ENCODE assay signal across 10 cellular contexts in the genomic region with DNA sequence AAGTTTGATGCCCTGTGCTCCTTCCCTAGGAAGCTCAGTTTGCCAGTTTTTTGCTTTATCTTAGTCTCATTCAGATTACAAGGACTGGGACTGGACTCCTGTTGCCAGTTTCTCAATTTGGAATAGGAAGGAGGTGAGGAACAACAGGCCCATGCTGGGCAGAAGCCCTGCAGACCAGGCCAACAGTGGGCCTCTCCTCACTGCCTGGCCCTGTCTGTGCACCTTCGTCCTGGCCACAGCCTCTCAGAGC. TPM values are rescaled to one million over a fixed set of nuclear protein-coding genes. Genes with fewer than 3 reads are reported as not detected.
DNase-seq lines count a peak whose midpoint lies in the region; ATAC-seq, FAIRE-seq and TF ChIP-seq lines count a peak whose summit lies in the region.
"Had no signal": no experiment of that assay in that cellular context is flagged by ENCODE, and none has a peak within 500 bp of the region (broad histone marks: within the 10 kb centered on the region; RNA-seq: fewer than 3 reads in every experiment).

No MANE protein-coding gene starts in this region.

- peak overlapping the region; percentile 1 for H3K9ac ChIP-seq in endothelial cell of umbilical vein (replicated peaks; ENCODE audit: extremely low read depth, insufficient read depth, low read length)

- H3K27me3 ChIP-seq in Peyer's patch (no peaks in the 10 kb centered on the region), endothelial cell of umbilical vein (ENCODE audit: control insufficient read depth in 2 of 2, insufficient read depth in 2 of 2, low read length in 2 of 2) (no peaks in the 10 kb centered on the region), prostate gland (replicated peaks; ENCODE audit: insufficient read depth) (no peaks in the 10 kb centered on the region)

- ATAC-seq in A549 (no peak), HG03457 (IDR thresholded peaks at IDR 0.05; ENCODE audit: unreplicated experiment) (no peak)

- CTCF ChIA-PET in A549 (lab: Yijun Ruan, JAX): interaction anchor here (0.6 to 1.9 kb wide), 9 partner anchors 10 to 132 kb away, joined by 3 to 14 read pairs (median 4); partner anchors contain the start of gene MED15
- CTCF ChIA-PET in endothelial cell of umbilical vein (lab: Charles Lee): interaction anchor here (0.5 to 3.8 kb wide), 6 partner anchors 13 to 113 kb away, joined by 3 to 14 read pairs (median 4); no protein-coding TSS in a partner anchor

- no peak overlapping the region for H3K4me3 ChIP-seq in A549
- no peak overlapping the region for H3K4me3 ChIP-seq in Peyer's patch
- no peak overlapping the region for H3K4me3 ChIP-seq in endothelial cell of umbilical vein (replicated peaks in 1 of 3; ENCODE audit: insufficient read depth in 1 of 3, low read depth in 1 of 3, low read length in 3 of 3)
- H3K4me3 ChIP-seq in prostate gland: no peak overlapping the region
- H3K4me3 ChIP-seq: SK-N-MC had no signal

- TF ChIP-seq EP300 in A549 (IDR thresholded peaks at IDR 0.05): no peak

- WGBS in A549 (ENCODE audit: missing lambda C conversion rate): no CpG with 5 or more reads among the region's 1 CpG
- WGBS in prostate gland: 8% methylated on average over 1 of the region's 1 CpG

- H3K9me1 ChIP-seq in endothelial cell of umbilical vein (replicated peaks; ENCODE audit: control insufficient read depth, extremely low read depth, insufficient read depth, low read length): no peaks in the 10 kb centered on the region

- TF ChIP-seq POLR2A in A549 (IDR thresholded peaks at IDR 0.05; ENCODE audit: low read length) (peak; percentile 42), Peyer's patch (IDR thresholded peaks at IDR 0.05) (peak in 1 of 2 donors; percentile 18), endothelial cell of umbilical vein (IDR thresholded peaks at IDR 0.05; ENCODE audit: low read depth, low read length) (no peak), prostate gland (IDR thresholded peaks at IDR 0.05) (no peak)

- DNase-seq in A549 (ENCODE audit: low read depth in 1 of 2, low spot score in 1 of 2) (no peak), Peyer's patch (no peak), endothelial cell of umbilical vein (ENCODE audit: low read depth, low spot score) (no peak), prostate gland (ENCODE audit: low spot score) (no peak), GM10266 (ENCODE audit: extremely low spot score) (no peak), NCI-H2227 treated with DMSO at 0.1 percent for 48 hours (lab: John Stamatoyannopoulos, UW) (no peak)
- DNase-seq in activated effector memory CD4-positive, alpha-beta T cell treated with Interleukin-2 at 50 U/mL for 16 hours: no peak
- DNase-seq: activated naive CD8-positive, alpha-beta T cell treated with anti-CD3 and anti-CD28 coated beads, Interleukin-2, amount 10 ng/mL, durations not matched to agents 7 days and 5 days had no signal

- TF ChIP-seq CTCF in A549 (IDR thresholded peaks at IDR 0.05) (no peak), Peyer's patch (IDR thresholded peaks at IDR 0.05) (no peak), endothelial cell of umbilical vein (IDR thresholded peaks at IDR 0.05; ENCODE audit: extremely low read depth in 1 of 2, insufficient read depth in 1 of 2, low read depth in 1 of 2, low read length in 2 of 2) (no peak), prostate gland (IDR thresholded peaks at IDR 0.05) (no peak), GM10266 (IDR thresholded peaks at IDR 0.05; ENCODE audit: control insufficient read depth, insufficient read depth, low read depth, missing control alignments) (no peak)

- H3K4me1 ChIP-seq in A549: peaks cover 63% of the 10 kb centered on the region
- H3K4me1 ChIP-seq in Peyer's patch: peaks cover 5 to 49% (median 7%) of the 10 kb centered on the region in 4 donors
- H3K4me1 ChIP-seq in endothelial cell of umbilical vein (ENCODE audit: control insufficient read depth, extremely low read depth, insufficient read depth, low read length): peaks cover 45% of the 10 kb centered on the region
- peaks cover 21% of the 10 kb centered on the region for H3K4me1 ChIP-seq in prostate gland (replicated peaks)

- H3K79me2 ChIP-seq in endothelial cell of umbilical vein (ENCODE audit: control insufficient read depth, insufficient read depth, low read length): peaks cover 92% of the 10 kb centered on the region

- H3K4me2 ChIP-seq in A549: peak overlapping the region; percentile 63
- H3K4me2 ChIP-seq in endothelial cell of umbilical vein (ENCODE audit: insufficient read depth, low read length): peak overlapping the region; percentile 16

- H3K27ac ChIP-seq in A549: peak overlapping the region; percentile 91 to 92
- peak overlapping the region in 3 of 4 donors; percentile 49 to 79 (median 70) for H3K27ac ChIP-seq in Peyer's patch
- peak overlapping the region; percentile 75 for H3K27ac ChIP-seq in endothelial cell of umbilical vein (ENCODE audit: insufficient read depth, low read depth, low read length)
- peak overlapping the region; percentile 39 to 57 for H3K27ac ChIP-seq in prostate gland
- H3K27ac ChIP-seq: SK-N-MC had no signal

- H3K9me3 ChIP-seq in A549 (no peaks in the 10 kb centered on the region), Peyer's patch (no peaks in the 10 kb centered on the region), endothelial cell of umbilical vein (replicated peaks; ENCODE audit: control insufficient read depth, insufficient read depth, low read length) (no peaks in the 10 kb centered on the region), prostate gland (no peaks in the 10 kb centered on the region)

- H3K36me3 ChIP-seq in Peyer's patch (peaks cover 0 to 29% (median 0%) of the 10 kb centered on the region in 3 donors), endothelial cell of umbilical vein (ENCODE audit: control insufficient read depth in 2 of 2, extremely low read depth in 1 of 2, insufficient read depth in 2 of 2, low read length in 2 of 2) (peaks cover 4 to 6% of the 10 kb centered on the region in 2 experiments), prostate gland (peaks cover 0 to 4% of the 10 kb centered on the region in 2 donors)

- H2AFZ ChIP-seq in endothelial cell of umbilical vein (ENCODE audit: low read depth, low read length): no peak overlapping the region

- no peak for FAIRE-seq in A549 (lab: Jason Lieb, UNC)
- no peak for FAIRE-seq in endothelial cell of umbilical vein (lab: Jason Lieb, UNC)

- dilution Hi-C loops in endothelial cell of umbilical vein (cut with MboI; ENCODE audit: extremely low pct_ligation_motif_present, low sequenced_read_pairs): no loop called here

- intact Hi-C loops in endothelial cell of umbilical vein (cut with micrococcal nuclease) (loop anchor here (1.0 kb wide), 1 partner anchor 22 kb away; no protein-coding TSS in a partner anchor), prostate gland (cut with DNase I) (no loop called here)

- no peaks in the 10 kb centered on the region for H4K20me1 ChIP-seq in endothelial cell of umbilical vein (replicated peaks; ENCODE audit: control insufficient read depth, extremely low read depth, insufficient read depth, low read length)

- no TSS peak for BruUV-seq in endothelial cell of umbilical vein (replicated peaks; lab: Mats Ljungman, UMichigan)

- POLR2A ChIA-PET in A549 (lab: Yijun Ruan, JAX): interaction anchor here (0.6 to 3.2 kb wide), 5 partner anchors 11 to 38 kb away, joined by 3 to 20 read pairs (median 5); partner anchors contain the start of gene MED15
- POLR2A ChIA-PET in endothelial cell of umbilical vein (lab: Charles Lee): interaction anchor here (0.6 to 1.2 kb wide), 2 partner anchors 22 to 23 kb away, joined by 3 to 4 read pairs; partner anchors contain the start of gene MED15

- no peak for TF ChIP-seq RAD21 in A549 (conservative IDR thresholded peaks at IDR 0.05 in 1 of 2, IDR thresholded peaks at IDR 0.05 in 1 of 2)

TF ChIP-seq in A549, 52 proteins besides CTCF, POLR2A, EP300 and RAD21 (continues in another document):
- TF ChIP-seq FOXS1 (CRISPR knock-in tag; IDR thresholded peaks at IDR 0.05) (no peak), SMC3 (IDR thresholded peaks at IDR 0.05) (no peak), HEYL (CRISPR knock-in tag; IDR thresholded peaks at IDR 0.05) (no peak)

RNA-seq across cellular contexts. Expression of gene MED15, which starts 23.7 kb away (rescaled TPM):
- 10.7 and 11.3 TPM in 2 replicates for polyA plus RNA-seq in A549 (2011; rRNA removed)
- 30.4 and 35.0 TPM in 2 replicates for polyA plus RNA-seq in A549 (2012; cell fraction: cytosol; rRNA removed)
- 151 and 195 TPM in 2 replicates for polyA plus RNA-seq in A549 (2012; cell fraction: nucleus; rRNA removed)
- 29.7 to 32.6 TPM (median 30.5 TPM) in 3 replicates for polyA plus RNA-seq in A549 (2017; fragmentation: RNase III; extraction: RNeasy Plus Mini Kit Qiagen cat#74134 plus additional on column Dnase treatment)
- 26.3 and 29.6 TPM in 2 replicates for polyA minus RNA-seq in A549 (2011; rRNA and poly(A)+ RNA removed)
- total RNA-seq in Peyer's patch: 100 to 1,000 TPM; 115 to 215 (median 161) TPM
- total RNA-seq in endothelial cell of umbilical vein: 126 and 138 TPM in 2 replicates
- polyA plus RNA-seq in endothelial cell of umbilical vein: 68.1 and 85.1 TPM in 2 replicates
- 39.4 and 44.2 TPM in 2 replicates for polyA plus RNA-seq in endothelial cell of umbilical vein (2011; cell fraction: cytosol; rRNA removed)
- polyA plus RNA-seq in endothelial cell of umbilical vein (2011; cell fraction: nucleus; rRNA removed): 186 and 198 TPM in 2 replicates
- polyA plus RNA-seq in endothelial cell of umbilical vein (2012): 54.1 and 54.9 TPM in 2 replicates
- polyA minus RNA-seq in endothelial cell of umbilical vein: 86.6 and 102 TPM in 2 replicates
- 22.4 TPM for polyA minus RNA-seq in endothelial cell of umbilical vein (2011; cell fraction: cytosol; rRNA and poly(A)+ RNA removed)
- polyA minus RNA-seq in endothelial cell of umbilical vein (2011; cell fraction: nucleus; rRNA and poly(A)+ RNA removed): 145 and 223 TPM in 2 replicates
- 10 to 100 TPM; 43.2 to 87.1 TPM for total RNA-seq in prostate gland

RNA-seq across cellular contexts. Expression of gene KLHL22, which starts 35.5 kb away (rescaled TPM):
- polyA plus RNA-seq in A549 (2011; rRNA removed) (11.7 and 13.9 TPM in 2 replicates), A549 (2017; fragmentation: RNase III; extraction: RNeasy Plus Mini Kit Qiagen cat#74134 plus additional on column Dnase treatment) (10.5 to 12.1 TPM (median 11.7 TPM) in 3 replicates), endothelial cell of umbilical vein (33.6 and 38.1 TPM in 2 replicates)
- 11.7 and 16.0 TPM in 2 replicates for polyA plus RNA-seq in A549 (2012; cell fraction: cytosol; rRNA removed)
- 30.3 and 36.6 TPM in 2 replicates for polyA plus RNA-seq in A549 (2012; cell fraction: nucleus; rRNA removed)
- polyA minus RNA-seq in A549 (2011; rRNA and poly(A)+ RNA removed): 18.8 and 20.2 TPM in 2 replicates
- total RNA-seq in Peyer's patch (10 to 100 TPM; 12.6 to 23.9 (median 19.2) TPM), endothelial cell of umbilical vein (20.1 and 24.2 TPM in 2 replicates), prostate gland (10 to 100 TPM; 45.1 to 51.3 TPM)
- polyA plus RNA-seq in endothelial cell of umbilical vein (2011; cell fraction: cytosol; rRNA removed): 19.9 and 24.6 TPM in 2 replicates
- polyA plus RNA-seq in endothelial cell of umbilical vein (2011; cell fraction: nucleus; rRNA removed): 33.5 and 50.8 TPM in 2 replicates
- polyA plus RNA-seq in endothelial cell of umbilical vein (2012): 14.3 and 15.8 TPM in 2 replicates
- polyA minus RNA-seq in endothelial cell of umbilical vein: 40.5 and 44.8 TPM in 2 replicates
- 4.0 TPM for polyA minus RNA-seq in endothelial cell of umbilical vein (2011; cell fraction: cytosol; rRNA and poly(A)+ RNA removed)
- 21.8 and 24.5 TPM in 2 replicates for polyA minus RNA-seq in endothelial cell of umbilical vein (2011; cell fraction: nucleus; rRNA and poly(A)+ RNA removed)
